ENCODE assay signal across 18 cellular contexts in the genomic region with DNA sequence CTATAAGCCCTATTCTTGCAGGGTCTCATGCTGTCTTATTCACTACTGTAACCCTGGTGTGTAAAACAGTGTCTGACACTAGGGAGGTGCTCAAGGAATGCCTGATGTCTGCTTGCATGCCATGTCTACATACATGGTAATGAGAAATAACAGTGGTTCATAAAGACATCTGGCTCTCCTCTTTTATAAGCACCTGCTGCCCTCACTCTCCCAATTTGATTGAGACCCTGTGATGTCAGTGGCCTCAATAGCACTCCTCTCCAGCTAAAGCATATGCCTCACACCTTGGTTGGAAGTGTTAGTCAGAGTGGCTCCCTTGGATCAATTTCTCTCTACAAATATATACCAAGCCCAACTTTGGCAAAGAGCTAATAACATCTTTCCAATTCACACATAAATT.
"Had no signal": no experiment of that assay in that cellular context is flagged by ENCODE, and none has a peak within 500 bp of the region (broad histone marks: within the 10 kb centered on the region; RNA-seq: fewer than 3 reads in every experiment).

No MANE protein-coding gene starts in this region.

- H3K4me2 ChIP-seq: PC-9 had no signal

- DNase-seq: activated CD4-positive, alpha-beta T cell treated with anti-CD3 and anti-CD28 coated beads for 4 hours; activated CD4-positive, alpha-beta T cell treated with anti-CD3 and anti-CD28 coated beads, Interleukin-2, amount 50 U/mL, for 48 hours; activated CD8-positive, alpha-beta memory T cell treated with anti-CD3 and anti-CD28 coated beads for 24 hours; activated gamma-delta T cell; activated naive CD4-positive, alpha-beta T cell treated with anti-CD3 and anti-CD28 coated beads for 36 hours; activated T-cell treated with anti-CD3 and anti-CD28 coated beads, Interleukin-2, amount 50 U/mL, for 48 hours; amygdala; Karpas-422; NCI-H1105 treated with DMSO at 0.1 percent for 48 hours; NCI-H1436 treated with DMSO at 0.1 percent for 48 hours; NCI-H187; NCI-H2081; NCI-H2227 treated with DMSO at 0.1 percent for 48 hours; NCI-H446 treated with DMSO at 0.1 percent for 48 hours; NCI-H526 treated with DMSO at 0.1 percent for 48 hours; PC-9; SHP77 treated with DMSO at 0.1 percent for 48 hours had no signal

- H3K27ac ChIP-seq: PC-9 had no signal

- H2AFZ ChIP-seq: PC-9 had no signal

- FAIRE-seq: astrocyte had no signal

- H3K4me3 ChIP-seq: PC-9 had no signal
